1 cellular context compared by ENCODE assay signal in genomic region chr1:183471748-183472487, GRCh38.
A peak's percentile ranks its signal among the peaks of the same experiment; 100 is the strongest.
TF ChIP-seq lines count a peak whose summit lies in the region.

No MANE protein-coding gene starts in this region.

TF ChIP-seq in SK-N-SH, 30 proteins besides CTCF, POLR2A, EP300 and RAD21 (continued from another document):
- TF ChIP-seq, protein P1, sequence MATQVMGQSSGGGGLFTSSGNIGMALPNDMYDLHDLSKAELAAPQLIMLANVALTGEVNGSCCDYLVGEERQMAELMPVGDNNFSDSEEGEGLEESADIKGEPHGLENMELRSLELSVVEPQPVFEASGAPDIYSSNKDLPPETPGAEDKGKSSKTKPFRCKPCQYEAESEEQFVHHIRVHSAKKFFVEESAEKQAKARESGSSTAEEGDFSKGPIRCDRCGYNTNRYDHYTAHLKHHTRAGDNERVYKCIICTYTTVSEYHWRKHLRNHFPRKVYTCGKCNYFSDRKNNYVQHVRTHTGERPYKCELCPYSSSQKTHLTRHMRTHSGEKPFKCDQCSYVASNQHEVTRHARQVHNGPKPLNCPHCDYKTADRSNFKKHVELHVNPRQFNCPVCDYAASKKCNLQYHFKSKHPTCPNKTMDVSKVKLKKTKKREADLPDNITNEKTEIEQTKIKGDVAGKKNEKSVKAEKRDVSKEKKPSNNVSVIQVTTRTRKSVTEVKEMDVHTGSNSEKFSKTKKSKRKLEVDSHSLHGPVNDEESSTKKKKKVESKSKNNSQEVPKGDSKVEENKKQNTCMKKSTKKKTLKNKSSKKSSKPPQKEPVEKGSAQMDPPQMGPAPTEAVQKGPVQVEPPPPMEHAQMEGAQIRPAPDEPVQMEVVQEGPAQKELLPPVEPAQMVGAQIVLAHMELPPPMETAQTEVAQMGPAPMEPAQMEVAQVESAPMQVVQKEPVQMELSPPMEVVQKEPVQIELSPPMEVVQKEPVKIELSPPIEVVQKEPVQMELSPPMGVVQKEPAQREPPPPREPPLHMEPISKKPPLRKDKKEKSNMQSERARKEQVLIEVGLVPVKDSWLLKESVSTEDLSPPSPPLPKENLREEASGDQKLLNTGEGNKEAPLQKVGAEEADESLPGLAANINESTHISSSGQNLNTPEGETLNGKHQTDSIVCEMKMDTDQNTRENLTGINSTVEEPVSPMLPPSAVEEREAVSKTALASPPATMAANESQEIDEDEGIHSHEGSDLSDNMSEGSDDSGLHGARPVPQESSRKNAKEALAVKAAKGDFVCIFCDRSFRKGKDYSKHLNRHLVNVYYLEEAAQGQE (IDR thresholded peaks at IDR 0.05; ENCODE audit: low read depth, low read length) = 0 out of 2 replicates have a peak, but pooled peaks have one; percentile 22
- no peak; the same call in 1 of the 2 replicates for TF ChIP-seq FOXJ3 (CRISPR knock-in tag; IDR thresholded peaks at IDR 0.05)
- no peak for TF ChIP-seq FOSL2 (IDR thresholded peaks at IDR 0.05; ENCODE audit: borderline replicate concordance, low read depth)
- TF ChIP-seq MXI1 (IDR thresholded peaks at IDR 0.05; ENCODE audit: low read depth, low read length) = peak; percentile 97
- peak; percentile 98 for TF ChIP-seq GABPA (IDR thresholded peaks at IDR 0.05; ENCODE audit: low read depth)
- no peak for TF ChIP-seq USF2 (IDR thresholded peaks at IDR 0.05; ENCODE audit: borderline replicate concordance, low read depth, low read length)
- no peak for TF ChIP-seq TEAD4 (IDR thresholded peaks at IDR 0.05; ENCODE audit: borderline replicate concordance, insufficient read depth)
- no peak for TF ChIP-seq RXRA (IDR thresholded peaks at IDR 0.05; ENCODE audit: borderline replicate concordance, low read depth)
- TF ChIP-seq NRF1 (IDR thresholded peaks at IDR 0.05; ENCODE audit: low read depth, low read length) = no peak
- peak; percentile 68 for TF ChIP-seq MAX (IDR thresholded peaks at IDR 0.05; ENCODE audit: low read depth)
- 0 out of 2 replicates have a peak, but pooled peaks have one; percentile 5 for TF ChIP-seq TCF12 (IDR thresholded peaks at IDR 0.05)
- TF ChIP-seq YY1 (IDR thresholded peaks at IDR 0.05; ENCODE audit: low read depth) = peak; percentile 63; the same call in 1 of the 2 replicates
